In the genomic region with DNA sequence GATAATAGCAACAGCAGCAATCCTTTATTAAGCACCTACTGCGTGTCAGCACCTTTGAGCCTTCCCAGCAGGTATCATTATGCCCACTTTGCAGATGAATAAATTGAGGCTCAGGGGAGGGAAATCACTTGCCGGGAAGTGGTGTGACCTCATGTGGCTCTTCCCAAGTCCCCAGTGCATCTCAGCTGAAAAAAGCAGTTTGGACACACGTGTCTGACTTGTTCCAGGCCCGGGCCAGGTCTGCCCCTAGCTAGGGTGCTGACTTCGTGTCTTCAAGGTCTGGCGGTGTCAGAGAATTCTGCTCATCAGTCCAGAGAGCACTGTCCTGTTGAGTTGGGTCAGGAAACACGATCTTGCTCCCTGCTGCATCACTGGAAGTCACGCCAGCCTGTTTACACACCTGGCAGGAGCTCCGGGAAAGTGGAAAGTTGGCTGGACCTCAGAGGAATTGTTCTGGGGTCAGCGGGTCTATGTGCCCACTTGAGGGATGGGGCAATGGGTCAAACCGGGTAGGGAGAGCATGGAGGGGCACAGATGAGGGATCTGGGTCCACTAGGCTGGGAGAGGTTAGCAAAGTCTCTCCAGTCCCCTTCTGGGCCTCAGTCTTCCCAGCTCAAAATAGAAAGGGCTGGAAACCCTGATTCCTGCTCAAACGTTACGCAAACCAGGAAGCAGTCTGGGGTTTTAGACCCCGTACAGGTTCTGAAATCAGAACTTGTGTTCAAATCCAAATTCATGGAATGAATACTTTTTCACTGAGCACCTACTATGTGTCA, we compare ENCODE assay signal across 1 cellular context.
TF ChIP-seq lines count a peak whose summit lies in the region.

No MANE protein-coding gene starts in this region.

TF ChIP-seq in K562, 482 proteins besides CTCF, POLR2A, EP300 and RAD21:
- peak; percentile 28 for TF ChIP-seq RBM25 (IDR thresholded peaks at IDR 0.05; ENCODE audit: low read depth, low read length, severe bottlenecking)
- 0 out of 2 replicates have a peak, but pooled peaks have one; percentile 19 for TF ChIP-seq CEBPB (tag; IDR thresholded peaks at IDR 0.05)
- peak; percentile 72 for TF ChIP-seq ZKSCAN1 (IDR thresholded peaks at IDR 0.05; ENCODE audit: low read depth, low read length)
- no peak for TF ChIP-seq ZNF695 (CRISPR knock-in tag; IDR thresholded peaks at IDR 0.05)
